In the genomic region with DNA sequence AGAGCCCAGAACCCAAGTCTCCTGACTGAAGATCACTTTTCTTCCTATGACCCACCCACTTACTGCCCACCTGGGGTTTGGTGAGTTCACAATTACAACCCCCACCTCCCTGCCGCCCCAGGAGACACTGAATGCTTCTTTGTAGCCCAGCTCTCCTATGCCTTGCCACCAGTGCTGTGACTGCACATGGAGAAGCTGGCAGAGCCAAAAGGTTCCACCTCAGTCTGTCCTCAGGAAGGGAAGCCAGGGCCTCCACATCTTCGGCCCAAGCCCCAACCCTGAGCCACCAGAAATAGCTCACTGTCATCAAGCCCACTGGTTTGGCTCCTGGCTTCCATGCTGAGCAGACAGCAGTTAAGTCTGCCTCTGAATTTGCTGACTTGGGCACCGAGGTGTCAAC, we compare ENCODE assay signal across 20 cellular contexts. TPM values are rescaled to one million over a fixed set of nuclear protein-coding genes. Genes with fewer than 3 reads are reported as not detected.
DNase-seq lines count a peak whose midpoint lies in the region; ATAC-seq and TF ChIP-seq lines count a peak whose summit lies in the region.
"Had no signal": no experiment of that assay in that cellular context is flagged by ENCODE, and none has a peak within 500 bp of the region (broad histone marks: within the 10 kb centered on the region; RNA-seq: fewer than 3 reads in every experiment).

No MANE protein-coding gene starts in this region.

- no peaks in the 10 kb centered on the region for H4K20me1 ChIP-seq in neural progenitor cell (ENCODE audit: low read depth)

- H3K9me3 ChIP-seq in HUES64 (ENCODE audit: insufficient read depth, low read depth, low read length) (no peaks in the 10 kb centered on the region), neural progenitor cell (ENCODE audit: low read depth) (no peaks in the 10 kb centered on the region)
- H3K9me3 ChIP-seq: pancreas had no signal

- H3K27me3 ChIP-seq in HUES64 (ENCODE audit: insufficient read depth, low read length): no peaks in the 10 kb centered on the region
- H3K27me3 ChIP-seq in neural progenitor cell: no peaks in the 10 kb centered on the region
- H3K27me3 ChIP-seq: pancreas had no signal

- H3K27ac Mint-ChIP-seq in activated CD4-positive, alpha-beta T cell treated with anti-CD3 and anti-CD28 coated beads for 36 hours: peak overlapping the region; percentile 52
- peak overlapping the region; percentile 9 for H3K27ac Mint-ChIP-seq in neural progenitor cell

- no peak for TF ChIP-seq CTCF in coronary artery (IDR thresholded peaks at IDR 0.05)
- TF ChIP-seq CTCF in neural progenitor cell (IDR thresholded peaks at IDR 0.05): no peak

- intact Hi-C loops in activated CD4-positive, alpha-beta T cell treated with anti-CD3 and anti-CD28 coated beads for 36 hours (cut with DNase I, micrococcal nuclease): no loop called here

- H3K4me2 ChIP-seq in neural progenitor cell: no peak overlapping the region
- H3K4me2 ChIP-seq: smooth muscle cell had no signal

- no peak overlapping the region for H3K9ac ChIP-seq in HUES64 (ENCODE audit: low read depth, low read length)
- no peak overlapping the region for H3K9ac ChIP-seq in neural progenitor cell

- no peak for ATAC-seq in activated CD4-positive, alpha-beta T cell treated with anti-CD3 and anti-CD28 coated beads for 36 hours
- ATAC-seq in HG03469 (IDR thresholded peaks at IDR 0.05; ENCODE audit: unreplicated experiment) (no peak), GM19324 (IDR thresholded peaks at IDR 0.05; ENCODE audit: low FRiP score, unreplicated experiment) (no peak)
- ATAC-seq: T-cell had no signal

- H3K36me3 ChIP-seq in HUES64 (ENCODE audit: insufficient read depth, low read length): peaks cover 96% of the 10 kb centered on the region
- no peaks in the 10 kb centered on the region for H3K36me3 ChIP-seq in neural progenitor cell

- no peak for DNase-seq in activated CD4-positive, alpha-beta T cell treated with anti-CD3 and anti-CD28 coated beads for 36 hours
- DNase-seq in activated CD4-positive, alpha-beta T cell treated with anti-CD3 and anti-CD28 coated beads, Interleukin-2, amount 50 U/mL, for 1 hour: no peak
- DNase-seq in coronary artery (ENCODE audit: low spot score) (peak; percentile 64), neural progenitor cell (ENCODE audit: low spot score) (no peak), SKM-1 (lab: John Stamatoyannopoulos, UW; ENCODE audit: unreplicated experiment) (no peak)
- DNase-seq: activated CD4-positive, alpha-beta T cell treated with anti-CD3 and anti-CD28 coated beads for 1 hour; DMS79; foreskin melanocyte; MV-4-11 had no signal

- H3K27ac ChIP-seq in HUES64 (ENCODE audit: low read depth, low read length): 0 out of 2 replicates have a peak overlapping the region, but pooled peaks have one; percentile 0
- no peak overlapping the region for H3K27ac ChIP-seq in coronary artery
- no peak overlapping the region for H3K27ac ChIP-seq in neural progenitor cell
- H3K27ac ChIP-seq: C4-2B, pancreas had no signal

- H2AFZ ChIP-seq in neural progenitor cell (replicated peaks): no peak overlapping the region

- H3K4me3 ChIP-seq in HUES64 (ENCODE audit: low read length) (no peak overlapping the region), coronary artery (no peak overlapping the region), neural progenitor cell (no peak overlapping the region)
- H3K4me3 ChIP-seq: pancreas, smooth muscle cell had no signal

- peaks cover 16% of the 10 kb centered on the region for H3K4me1 Mint-ChIP-seq in activated CD4-positive, alpha-beta T cell treated with anti-CD3 and anti-CD28 coated beads for 36 hours
- peaks cover 45% of the 10 kb centered on the region for H3K4me1 Mint-ChIP-seq in neural progenitor cell

- H3K4me1 ChIP-seq in HUES64 (ENCODE audit: insufficient read depth, low read length) (no peaks in the 10 kb centered on the region; the same call in 1 of the 2 replicates), neural progenitor cell (peaks cover 4% of the 10 kb centered on the region)

- H3K36me3 Mint-ChIP-seq in activated CD4-positive, alpha-beta T cell treated with anti-CD3 and anti-CD28 coated beads for 36 hours (ENCODE audit: low read depth): peaks cover 70% of the 10 kb centered on the region
- peaks cover 49% of the 10 kb centered on the region for H3K36me3 Mint-ChIP-seq in neural progenitor cell

- H3K79me2 ChIP-seq in neural progenitor cell (ENCODE audit: low read depth): no peaks in the 10 kb centered on the region

- WGBS in HUES64: 86% methylated on average over 3 of the region's 3 CpGs

- H3F3A ChIP-seq in neural progenitor cell (ENCODE audit: low read depth): no peaks in the 10 kb centered on the region

- H3K9me3 Mint-ChIP-seq in activated CD4-positive, alpha-beta T cell treated with anti-CD3 and anti-CD28 coated beads for 36 hours (ENCODE audit: low read depth): no peaks in the 10 kb centered on the region
- no peaks in the 10 kb centered on the region for H3K9me3 Mint-ChIP-seq in neural progenitor cell
- H3K9me3 Mint-ChIP-seq: mesothelial cell of epicardium, T-cell had no signal

- no peak overlapping the region for H3K4me3 Mint-ChIP-seq in activated CD4-positive, alpha-beta T cell treated with anti-CD3 and anti-CD28 coated beads for 36 hours
- H3K4me3 Mint-ChIP-seq in neural progenitor cell: no peak overlapping the region
- H3K4me3 Mint-ChIP-seq: mesothelial cell of epicardium had no signal

- no peaks in the 10 kb centered on the region for H3K27me3 Mint-ChIP-seq in activated CD4-positive, alpha-beta T cell treated with anti-CD3 and anti-CD28 coated beads for 36 hours
- peaks cover 6% of the 10 kb centered on the region for H3K27me3 Mint-ChIP-seq in neural progenitor cell (ENCODE audit: insufficient read depth, low read depth)
- H3K27me3 Mint-ChIP-seq: T-cell had no signal

- POLR2A ChIA-PET in activated CD4-positive, alpha-beta T cell treated with anti-CD3 and anti-CD28 coated beads for 36 hours (lab: Charles Lee): interaction anchor here (1.4 kb wide), 1 partner anchor 10 kb away, joined by 5 read pairs; no protein-coding TSS in a partner anchor

- CTCF ChIA-PET in activated CD4-positive, alpha-beta T cell treated with anti-CD3 and anti-CD28 coated beads for 36 hours (lab: Charles Lee): interaction anchor here (0.9 to 3.7 kb wide), 6 partner anchors 14 to 129 kb away, joined by 3 to 23 read pairs (median 6); no protein-coding TSS in a partner anchor

RNA-seq across cellular contexts. Expression of gene OTUB2, which starts 25.6 kb away (rescaled TPM):
- total RNA-seq in activated CD4-positive, alpha-beta T cell treated with anti-CD3 and anti-CD28 coated beads for 36 hours: under 1 TPM; 0.75 to 0.93 TPM
- polyA plus RNA-seq in HUES64 (2013, experiment 1 of 2): 3.2 TPM
- 4.1 TPM for polyA plus RNA-seq in HUES64 (2013, experiment 2 of 2)
- 6.8 and 9.6 TPM in 2 replicates for total RNA-seq in neural progenitor cell (ENCODE audit: low replicate concordance)

RNA-seq across cellular contexts. Expression of gene DDX24, which starts 29.2 kb away (rescaled TPM):
- 100 to 1,000 TPM; 259 to 390 TPM for total RNA-seq in activated CD4-positive, alpha-beta T cell treated with anti-CD3 and anti-CD28 coated beads for 36 hours
- polyA plus RNA-seq in HUES64 (2013, experiment 1 of 2): 132 TPM
- polyA plus RNA-seq in HUES64 (2013, experiment 2 of 2): 132 TPM
- total RNA-seq in neural progenitor cell (ENCODE audit: low replicate concordance): 113 and 153 TPM in 2 replicates

RNA-seq across cellular contexts. Expression of gene IFI27L1, which starts 29.3 kb away (rescaled TPM):
- 10 to 100 TPM; 22.3 to 27.1 TPM for total RNA-seq in activated CD4-positive, alpha-beta T cell treated with anti-CD3 and anti-CD28 coated beads for 36 hours
- 9.4 TPM for polyA plus RNA-seq in HUES64 (2013, experiment 1 of 2)
- polyA plus RNA-seq in HUES64 (2013, experiment 2 of 2): 14.0 TPM
- 10.8 and 19.9 TPM in 2 replicates for total RNA-seq in neural progenitor cell (ENCODE audit: low replicate concordance)

RNA-seq across cellular contexts. Expression of gene CCDC197, which starts 54.7 kb away (rescaled TPM):
- total RNA-seq in activated CD4-positive, alpha-beta T cell treated with anti-CD3 and anti-CD28 coated beads for 36 hours: under 1 TPM; 0.34 to 0.53 TPM
- polyA plus RNA-seq in HUES64 (2013, experiment 1 of 2): not detected
- not detected for polyA plus RNA-seq in HUES64 (2013, experiment 2 of 2)
- not detected in 2 replicates for total RNA-seq in neural progenitor cell (ENCODE audit: low replicate concordance)
- total RNA-seq: A172, bronchial epithelial cell, mesothelial cell of epicardium, pancreas, smooth muscle cell, subcutaneous adipose tissue, T-cell had no signal
- polyA plus RNA-seq: pancreas, smooth muscle cell had no signal

RNA-seq across cellular contexts. Expression of gene IFI27, which starts 58.8 kb away (rescaled TPM):
- total RNA-seq in activated CD4-positive, alpha-beta T cell treated with anti-CD3 and anti-CD28 coated beads for 36 hours: 1 to 10 TPM; 3.0 to 3.1 TPM
- 0.90 TPM for polyA plus RNA-seq in HUES64 (2013, experiment 1 of 2)
- polyA plus RNA-seq in HUES64 (2013, experiment 2 of 2): 1.4 TPM
- total RNA-seq in neural progenitor cell (ENCODE audit: low replicate concordance): 0.69 and 2.5 TPM in 2 replicates
